Comparison of ENCODE assay signal across 22 cellular contexts in genomic region chr20:11035211-11035610, GRCh38.
DNase-seq lines count a peak whose midpoint lies in the region; ATAC-seq, FAIRE-seq and TF ChIP-seq lines count a peak whose summit lies in the region.
"Had no signal": no experiment of that assay in that cellular context is flagged by ENCODE, and none has a peak within 500 bp of the region (broad histone marks: within the 10 kb centered on the region; RNA-seq: fewer than 3 reads in every experiment).

No MANE protein-coding gene starts in this region.

- peaks cover 20% of the 10 kb centered on the region for H3K9me3 Mint-ChIP-seq in osteocyte (ENCODE audit: unreplicated experiment)

- H3K27me3 ChIP-seq in MG63 (no peaks in the 10 kb centered on the region), bronchial epithelial cell (ENCODE audit: control insufficient read depth, insufficient read depth, low read length) (no peaks in the 10 kb centered on the region), sigmoid colon (no peaks in the 10 kb centered on the region)
- H3K27me3 ChIP-seq: BLaER1, Peyer's patch had no signal

- peaks cover 8% of the 10 kb centered on the region for H3K36me3 Mint-ChIP-seq in osteocyte (ENCODE audit: unreplicated experiment)

- no peak overlapping the region for H3K4me3 Mint-ChIP-seq in osteocyte (ENCODE audit: unreplicated experiment)
- H3K4me3 Mint-ChIP-seq: CD4-positive, alpha-beta memory T cell; HFFc6 had no signal

- intact Hi-C loops in sigmoid colon (cut with DNase I) = no loop called here

- peak overlapping the region; percentile 74 for H3K27ac Mint-ChIP-seq in osteocyte (ENCODE audit: unreplicated experiment)
- H3K27ac Mint-ChIP-seq: CD4-positive, alpha-beta memory T cell; HFFc6 had no signal

- no peak for TF ChIP-seq EP300 in sigmoid colon (IDR thresholded peaks at IDR 0.05)

- ATAC-seq in GM18907 (IDR thresholded peaks at IDR 0.05; ENCODE audit: unreplicated experiment) = no peak
- no peak for ATAC-seq in HG02840 (IDR thresholded peaks at IDR 0.05; ENCODE audit: low FRiP score, unreplicated experiment)
- ATAC-seq: A549 had no signal

- no peak overlapping the region for H3K27ac ChIP-seq in sigmoid colon
- H3K27ac ChIP-seq: A549, BLaER1, KMS-11, Peyer's patch, SK-N-MC had no signal

- H3K4me1 ChIP-seq in sigmoid colon = no peaks in the 10 kb centered on the region
- H3K4me1 ChIP-seq: A549, BLaER1, Peyer's patch had no signal

- H3K9me3 ChIP-seq in MG63 (no peaks in the 10 kb centered on the region; the same call in 1 of the 2 replicates), sigmoid colon (no peaks in the 10 kb centered on the region)
- H3K9me3 ChIP-seq: BLaER1, Peyer's patch had no signal

- H3K4me3 ChIP-seq in MG63 (no peak overlapping the region), bronchial epithelial cell (ENCODE audit: low read depth, low read length) (no peak overlapping the region), sigmoid colon (no peak overlapping the region)
- H3K4me3 ChIP-seq: A549, BLaER1, Peyer's patch, SK-N-MC had no signal

- peaks cover 25% of the 10 kb centered on the region for H3K4me1 Mint-ChIP-seq in osteocyte (ENCODE audit: unreplicated experiment)
- H3K4me1 Mint-ChIP-seq: CD4-positive, alpha-beta memory T cell had no signal

- TF ChIP-seq POLR2A in sigmoid colon (IDR thresholded peaks at IDR 0.05) = no peak

- FAIRE-seq in bronchial epithelial cell (lab: Jason Lieb, UNC) = no peak
- FAIRE-seq: A549 had no signal

- WGBS in sigmoid colon, 2 donors = 83 to 87% methylated on average over 3 of the region's 3 CpGs

- TF ChIP-seq CTCF in bronchial epithelial cell (IDR thresholded peaks at IDR 0.05; ENCODE audit: insufficient read depth, low read length, severe bottlenecking) = no peak
- no peak for TF ChIP-seq CTCF in osteocyte (IDR thresholded peaks at IDR 0.05)
- no peak for TF ChIP-seq CTCF in sigmoid colon (IDR thresholded peaks at IDR 0.05)

- H3K36me3 ChIP-seq in MG63 (no peaks in the 10 kb centered on the region), bronchial epithelial cell (ENCODE audit: control insufficient read depth, insufficient read depth, low read length) (no peaks in the 10 kb centered on the region), sigmoid colon (no peaks in the 10 kb centered on the region)
- H3K36me3 ChIP-seq: BLaER1, Peyer's patch had no signal

- DNase-seq in EL = peak; percentile 65
- peak; percentile 38 for DNase-seq in MG63
- peak; percentile 6 for DNase-seq in bronchial epithelial cell (ENCODE audit: low read depth)
- DNase-seq in osteocyte (ENCODE audit: extremely low spot score, unreplicated experiment) = no peak
- DNase-seq in sigmoid colon = no peak
- DNase-seq in ecto neural progenitor cell (ENCODE audit: low spot score) = no peak
- DNase-seq: CD4-positive, alpha-beta memory T cell; DMS153; H7; HFFc6; NCI-H1048; NCI-H1436; NCI-H1930; NK-92 treated with Interleukin-12 subunit alpha and Interleukin-12 subunit beta, amount 100 ng/mL, for 24 hours; Peyer's patch; SHP77 had no signal

- H3K27me3 Mint-ChIP-seq in osteocyte (ENCODE audit: unreplicated experiment) = no peaks in the 10 kb centered on the region
- H3K27me3 Mint-ChIP-seq: CD4-positive, alpha-beta memory T cell had no signal

Comparison
In these comparisons a context has a peak if more than half of its experiments do, and no peak if none do; other contexts are left out.
1. DNase-seq: peak in EL (single experiment), MG63 (single experiment) and bronchial epithelial cell (single experiment); none in osteocyte (single experiment), sigmoid colon (single experiment) and ecto neural progenitor cell (single experiment).